Comparison of ENCODE assay signal across 19 cellular contexts in the genomic region with DNA sequence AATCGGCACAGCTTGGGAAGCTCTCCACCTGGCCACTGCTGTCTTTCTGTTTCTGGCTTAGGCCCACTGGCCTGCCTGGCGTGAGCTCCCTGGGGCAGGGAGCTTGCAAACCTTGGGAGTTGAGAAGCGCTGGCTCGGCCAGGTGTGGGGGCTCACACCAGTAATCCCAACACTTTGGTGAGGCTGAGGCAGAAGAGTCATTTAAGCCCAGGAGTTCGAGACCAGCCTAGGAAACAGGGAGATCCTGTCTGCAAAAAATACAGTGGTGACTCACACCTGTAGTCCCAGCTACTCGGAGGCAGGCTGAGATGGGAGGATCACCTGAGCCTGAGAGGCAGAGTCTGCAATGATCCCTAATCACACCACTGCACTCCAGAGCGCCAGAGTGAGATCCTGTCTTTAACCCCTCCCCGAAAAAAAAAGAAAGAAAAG. TPM values are rescaled to one million over a fixed set of nuclear protein-coding genes. Genes with fewer than 3 reads are reported as not detected.
DNase-seq lines count a peak whose midpoint lies in the region; ATAC-seq, FAIRE-seq and TF ChIP-seq lines count a peak whose summit lies in the region.
"Had no signal": no experiment of that assay in that cellular context is flagged by ENCODE, and none has a peak within 500 bp of the region (broad histone marks: within the 10 kb centered on the region; RNA-seq: fewer than 3 reads in every experiment).

No MANE protein-coding gene starts in this region.

- H2BK12ac ChIP-seq in trophoblast cell (ENCODE audit: low read length) (peak overlapping the region; percentile 35), mesenchymal stem cell (ENCODE audit: low read length in 2 of 2) (no peak overlapping the region)

- H3K4ac ChIP-seq in trophoblast cell (ENCODE audit: low read depth, low read length) (peak overlapping the region; percentile 68), mesendoderm (ENCODE audit: low read depth, low read length) (no peak overlapping the region), mesenchymal stem cell (ENCODE audit: low read depth in 1 of 2, low read length in 2 of 2) (no peak overlapping the region)

- H3K4me3 Mint-ChIP-seq in dendritic cell treated with granulocyte-macrophage colony-stimulating factor and Interleukin-4, amounts not matched to agents 40 ng/mL and 50 ng/mL, for 4 days = peak overlapping the region; percentile 45
- H3K4me3 Mint-ChIP-seq: activated CD4-positive, alpha-beta memory T cell treated with anti-CD3 and anti-CD28 coated beads, Interleukin-2, amount 10 ng/mL, durations not matched to agents 7 days and 5 days had no signal

- peak overlapping the region; percentile 88 for H3K27ac Mint-ChIP-seq in dendritic cell treated with granulocyte-macrophage colony-stimulating factor and Interleukin-4, amounts not matched to agents 40 ng/mL and 50 ng/mL, for 4 days
- H3K27ac Mint-ChIP-seq: activated CD4-positive, alpha-beta memory T cell treated with anti-CD3 and anti-CD28 coated beads, Interleukin-2, amount 10 ng/mL, durations not matched to agents 7 days and 5 days had no signal

- H2AFZ ChIP-seq in trophoblast cell (ENCODE audit: insufficient read depth, low read length, poor library complexity) (no peak overlapping the region), mesenchymal stem cell (ENCODE audit: low read depth, low read length) (no peak overlapping the region)

- no peak for ATAC-seq in heart right ventricle
- ATAC-seq in HG03460 (IDR thresholded peaks at IDR 0.05; ENCODE audit: unreplicated experiment) = no peak
- ATAC-seq: left lung; naive thymus-derived CD8-positive, alpha-beta T cell had no signal

- 89 to 90% methylated on average over 8 of the region's 8 CpGs for WGBS in heart right ventricle, 2 donors
- no CpG with 5 or more reads among the region's 8 CpGs for WGBS in trophoblast cell (ENCODE audit: extremely low coverage, insufficient coverage, insufficient read length)
- WGBS in mesendoderm (ENCODE audit: extremely low coverage, insufficient coverage, low lambda C conversion rate) = no CpG with 5 or more reads among the region's 8 CpGs
- 94% methylated on average over 8 of the region's 8 CpGs for WGBS in mesenchymal stem cell

- H3K56ac ChIP-seq in mesendoderm (ENCODE audit: low read length) = no peak overlapping the region

- intact Hi-C loops in heart right ventricle (cut with DNase I) = loop anchor here in 4 of 10 donors (5.0 to 10.0 kb wide), 4 partner anchors 52 to 208 kb away; a partner anchor contains a TSS
- intact Hi-C loops in dendritic cell treated with granulocyte-macrophage colony-stimulating factor and Interleukin-4, amounts not matched to agents 40 ng/mL and 50 ng/mL, for 4 days (cut with micrococcal nuclease) = no loop called here

- peak overlapping the region; percentile 77 for H4K91ac ChIP-seq in trophoblast cell (ENCODE audit: low read depth, low read length)
- no peak overlapping the region for H4K91ac ChIP-seq in mesenchymal stem cell (ENCODE audit: low read length)

- no peak for FAIRE-seq in HTR-8/SVneo (lab: Jason Lieb, UNC)
- FAIRE-seq: G401.6 had no signal

- H2AK5ac ChIP-seq in trophoblast cell (ENCODE audit: low read length) = no peak overlapping the region
- H2AK5ac ChIP-seq in mesendoderm (ENCODE audit: low read length) = no peak overlapping the region
- no peak overlapping the region for H2AK5ac ChIP-seq in mesenchymal stem cell (ENCODE audit: low read length, severe bottlenecking)

- H3K9ac ChIP-seq in trophoblast cell (ENCODE audit: low read length) = no peak overlapping the region
- no peak overlapping the region for H3K9ac ChIP-seq in mesendoderm (ENCODE audit: low read length)
- H3K9ac ChIP-seq in mesenchymal stem cell (ENCODE audit: low read length) = no peak overlapping the region

- H3K79me1 ChIP-seq in trophoblast cell (ENCODE audit: low read length) (peaks cover 41% of the 10 kb centered on the region), mesendoderm (ENCODE audit: low read length) (no peaks in the 10 kb centered on the region), mesenchymal stem cell (replicated peaks; ENCODE audit: low read length, poor library complexity, severe bottlenecking) (peaks cover 46% of the 10 kb centered on the region)

- H3K27ac ChIP-seq in right atrium auricular region (no peak overlapping the region), heart right ventricle (peak overlapping the region in 3 of 10 donors; percentile 15 to 96 (median 40)), trophoblast cell (ENCODE audit: low read depth, low read length) (peak overlapping the region; percentile 81), mesendoderm (ENCODE audit: low read depth, low read length) (no peak overlapping the region), mesenchymal stem cell (ENCODE audit: low read length, poor library complexity, severe bottlenecking) (no peak overlapping the region)
- H3K27ac ChIP-seq: brain microvascular endothelial cell had no signal

- H3K27me3 Mint-ChIP-seq in dendritic cell treated with granulocyte-macrophage colony-stimulating factor and Interleukin-4, amounts not matched to agents 40 ng/mL and 50 ng/mL, for 4 days = peaks cover 5% of the 10 kb centered on the region
- H3K27me3 Mint-ChIP-seq: activated CD4-positive, alpha-beta memory T cell treated with anti-CD3 and anti-CD28 coated beads, Interleukin-2, amount 10 ng/mL, durations not matched to agents 7 days and 5 days; naive thymus-derived CD8-positive, alpha-beta T cell had no signal

- H3K4me3 ChIP-seq in right atrium auricular region (no peak overlapping the region), heart right ventricle (peak overlapping the region in 1 of 10 donors; percentile 95), trophoblast cell (ENCODE audit: low read depth, low read length) (no peak overlapping the region), mesendoderm (ENCODE audit: low read length) (no peak overlapping the region), mesenchymal stem cell (ENCODE audit: insufficient read depth in 1 of 2, low read depth in 1 of 2, low read length in 2 of 2) (no peak overlapping the region)
- H3K4me3 ChIP-seq: tibial nerve had no signal

- DNase-seq in right atrium auricular region (ENCODE audit: low spot score) (peak; percentile 42), heart right ventricle (no peak), trophoblast cell (peak; percentile 74 to 80), HTR-8/SVneo (ENCODE audit: insufficient read length, low spot score) (no peak), mesendoderm (no peak), mesenchymal stem cell (no peak)
- DNase-seq: activated CD4-positive, alpha-beta memory T cell treated with anti-CD3 and anti-CD28 coated beads, Interleukin-2, amount 10 ng/mL, durations not matched to agents 7 days and 5 days; activated naive CD4-positive, alpha-beta T cell treated with Interleukin-2 at 50 U/mL for 16 hours; brain microvascular endothelial cell; HCEC 1CT; naive thymus-derived CD8-positive, alpha-beta T cell; NCI-H774; stimulated activated CD4-positive, alpha-beta T cell treated with anti-CD3 and anti-CD28 coated beads, Interleukin-2, amount 100 ng/mL, for 24 hours; SW 1271 had no signal

- H4K5ac ChIP-seq in mesendoderm (ENCODE audit: low read length) = no peak overlapping the region

- H4K8ac ChIP-seq in trophoblast cell (ENCODE audit: low read depth, low read length) (peak overlapping the region; percentile 36), mesendoderm (ENCODE audit: low read depth, low read length) (no peak overlapping the region), mesenchymal stem cell (ENCODE audit: low read length) (no peak overlapping the region)

- H3K14ac ChIP-seq in trophoblast cell (ENCODE audit: low read length) = peak overlapping the region; percentile 72
- no peak overlapping the region for H3K14ac ChIP-seq in mesenchymal stem cell (ENCODE audit: low read length in 2 of 2)

- H4K12ac ChIP-seq in trophoblast cell (ENCODE audit: low read depth, low read length) = peak overlapping the region; percentile 63

- H3K36me3 ChIP-seq in right atrium auricular region = peaks cover 30% of the 10 kb centered on the region
- H3K36me3 ChIP-seq in heart right ventricle = peaks cover 0 to 32% (median 13%) of the 10 kb centered on the region in 9 donors
- H3K36me3 ChIP-seq in trophoblast cell (ENCODE audit: control insufficient read depth in 1 of 2, insufficient read depth in 2 of 2, low read length in 2 of 2) = peaks cover 23 to 29% of the 10 kb centered on the region in 2 experiments
- H3K36me3 ChIP-seq in mesendoderm (ENCODE audit: control insufficient read depth, insufficient read depth, low read length) = no peaks in the 10 kb centered on the region
- peaks cover 28 to 37% of the 10 kb centered on the region in 2 experiments for H3K36me3 ChIP-seq in mesenchymal stem cell (ENCODE audit: control insufficient read depth in 1 of 2, insufficient read depth in 2 of 2, low read depth in 1 of 2, low read length in 2 of 2)

- H3K4me1 ChIP-seq in right atrium auricular region = peaks cover 0 to 20% of the 10 kb centered on the region in 2 donors
- peaks cover 9 to 66% (median 15%) of the 10 kb centered on the region in 9 donors for H3K4me1 ChIP-seq in heart right ventricle
- H3K4me1 ChIP-seq in trophoblast cell (ENCODE audit: control insufficient read depth in 1 of 2, insufficient read depth in 2 of 2, low read length in 2 of 2) = peaks cover 26 to 32% of the 10 kb centered on the region in 2 experiments
- no peaks in the 10 kb centered on the region for H3K4me1 ChIP-seq in mesendoderm (ENCODE audit: control insufficient read depth, low read depth, low read length)
- H3K4me1 ChIP-seq in mesenchymal stem cell (ENCODE audit: control insufficient read depth, insufficient read depth, low read depth, low read length) = peaks cover 26% of the 10 kb centered on the region

- H3K9me3 Mint-ChIP-seq in dendritic cell treated with granulocyte-macrophage colony-stimulating factor and Interleukin-4, amounts not matched to agents 40 ng/mL and 50 ng/mL, for 4 days = no peaks in the 10 kb centered on the region
- H3K9me3 Mint-ChIP-seq: activated CD4-positive, alpha-beta memory T cell treated with anti-CD3 and anti-CD28 coated beads, Interleukin-2, amount 10 ng/mL, durations not matched to agents 7 days and 5 days; naive thymus-derived CD8-positive, alpha-beta T cell had no signal

- H3K79me2 ChIP-seq in trophoblast cell (ENCODE audit: control insufficient read depth, insufficient read depth, low read length, poor library complexity) (peaks cover 25% of the 10 kb centered on the region), mesendoderm (ENCODE audit: control insufficient read depth, insufficient read depth, low read length) (no peaks in the 10 kb centered on the region)

- H3K27me3 ChIP-seq in right atrium auricular region = no peaks in the 10 kb centered on the region
- H3K27me3 ChIP-seq in heart right ventricle = no peaks in the 10 kb centered on the region
- no peaks in the 10 kb centered on the region for H3K27me3 ChIP-seq in trophoblast cell (ENCODE audit: insufficient read depth, low read length)
- no peaks in the 10 kb centered on the region for H3K27me3 ChIP-seq in mesendoderm (ENCODE audit: insufficient read depth, low read length, poor library complexity)
- no peaks in the 10 kb centered on the region for H3K27me3 ChIP-seq in mesenchymal stem cell (ENCODE audit: control insufficient read depth in 1 of 2, insufficient read depth in 1 of 2, low read length in 2 of 2)
- H3K27me3 ChIP-seq: brain microvascular endothelial cell, left lung, tibial nerve had no signal

- peaks cover 65% of the 10 kb centered on the region for H3K4me1 Mint-ChIP-seq in dendritic cell treated with granulocyte-macrophage colony-stimulating factor and Interleukin-4, amounts not matched to agents 40 ng/mL and 50 ng/mL, for 4 days (ENCODE audit: low read depth)

- H2BK120ac ChIP-seq in trophoblast cell (ENCODE audit: insufficient read depth, low read length, poor library complexity) (peak overlapping the region; percentile 74), mesendoderm (ENCODE audit: low read depth, low read length) (no peak overlapping the region), mesenchymal stem cell (ENCODE audit: low read depth, low read length) (no peak overlapping the region)

- no peak overlapping the region for H3K4me2 ChIP-seq in trophoblast cell (ENCODE audit: low read length)
- H3K4me2 ChIP-seq in mesendoderm (ENCODE audit: low read length) = no peak overlapping the region
- no peak overlapping the region for H3K4me2 ChIP-seq in mesenchymal stem cell (ENCODE audit: low read length, poor library complexity, severe bottlenecking)

- no peak for TF ChIP-seq CTCF in right atrium auricular region (IDR thresholded peaks at IDR 0.05)
- no peak for TF ChIP-seq CTCF in heart right ventricle (IDR thresholded peaks at IDR 0.05)

- peak overlapping the region; percentile 67 for H2BK5ac ChIP-seq in trophoblast cell (ENCODE audit: low read depth, low read length, poor library complexity)
- no peak overlapping the region for H2BK5ac ChIP-seq in mesendoderm (ENCODE audit: low read length)
- no peak overlapping the region for H2BK5ac ChIP-seq in mesenchymal stem cell (ENCODE audit: low read depth, low read length, poor library complexity, severe bottlenecking)

- peaks cover 55% of the 10 kb centered on the region for H3K36me3 Mint-ChIP-seq in dendritic cell treated with granulocyte-macrophage colony-stimulating factor and Interleukin-4, amounts not matched to agents 40 ng/mL and 50 ng/mL, for 4 days (ENCODE audit: low read depth)

- peak overlapping the region; percentile 89 for H3K18ac ChIP-seq in trophoblast cell (ENCODE audit: low read length)
- H3K18ac ChIP-seq in mesendoderm (ENCODE audit: low read length) = no peak overlapping the region
- no peak overlapping the region for H3K18ac ChIP-seq in mesenchymal stem cell (ENCODE audit: low read depth in 1 of 2, low read length in 2 of 2)

- no peaks in the 10 kb centered on the region for H3K9me3 ChIP-seq in right atrium auricular region
- no peaks in the 10 kb centered on the region for H3K9me3 ChIP-seq in heart right ventricle
- no peaks in the 10 kb centered on the region for H3K9me3 ChIP-seq in trophoblast cell (ENCODE audit: insufficient read depth, low read depth, low read length)
- no peaks in the 10 kb centered on the region for H3K9me3 ChIP-seq in mesenchymal stem cell (ENCODE audit: control insufficient read depth, low read length)
- H3K9me3 ChIP-seq: left lung, tibial nerve had no signal

- H2BK15ac ChIP-seq in mesendoderm (replicated peaks; ENCODE audit: low read depth) (no peak overlapping the region), mesenchymal stem cell (ENCODE audit: low read depth, poor library complexity, severe bottlenecking) (no peak overlapping the region)

- no peak overlapping the region for H3K23ac ChIP-seq in trophoblast cell (ENCODE audit: low read length)
- H3K23ac ChIP-seq in mesendoderm (ENCODE audit: low read length) = no peak overlapping the region
- no peak overlapping the region for H3K23ac ChIP-seq in mesenchymal stem cell (ENCODE audit: low read length in 2 of 2)

RNA-seq across cellular contexts. Expression of a gene that starts 4.0 kb away (rescaled TPM):
- 10 to 100 TPM in 1 of 2 donors, 1 to 10 TPM in 1; 9.5 to 14.3 TPM for total RNA-seq in right atrium auricular region
- 10 to 100 TPM in 1 of 10 donors, 1 to 10 TPM in 9; 6.1 to 12.8 (median 7.4) TPM for total RNA-seq in heart right ventricle
- 1 to 10 TPM; 5.0 to 5.1 TPM for polyA plus RNA-seq in heart right ventricle
- polyA plus RNA-seq in trophoblast cell (2013) = 13.5 and 14.6 TPM in 2 replicates
- polyA plus RNA-seq in mesendoderm (2013, experiment 1 of 2) = 1.4 TPM
- polyA plus RNA-seq in mesendoderm (2013, experiment 2 of 2) = 1.5 TPM
- polyA plus RNA-seq in mesenchymal stem cell (2013, experiment 1 of 2) = 4.9 TPM
- 5.2 TPM for polyA plus RNA-seq in mesenchymal stem cell (2013, experiment 2 of 2)

RNA-seq across cellular contexts. Expression of a gene that starts 10.1 kb away (rescaled TPM):
- total RNA-seq in right atrium auricular region = not detected
- total RNA-seq in heart right ventricle = not detected
- polyA plus RNA-seq in heart right ventricle = not detected
- 74.8 and 82.7 TPM in 2 replicates for polyA plus RNA-seq in trophoblast cell (2013)
- 1.7 TPM for polyA plus RNA-seq in mesendoderm (2013, experiment 1 of 2)
- 2.0 TPM for polyA plus RNA-seq in mesendoderm (2013, experiment 2 of 2)
- not detected for polyA plus RNA-seq in mesenchymal stem cell (2013, experiment 1 of 2)
- polyA plus RNA-seq in mesenchymal stem cell (2013, experiment 2 of 2) = not detected
- total RNA-seq: activated CD4-positive, alpha-beta memory T cell treated with anti-CD3 and anti-CD28 coated beads, Interleukin-2, amount 10 ng/mL, durations not matched to agents 7 days and 5 days; naive thymus-derived CD8-positive, alpha-beta T cell; tibial nerve had no signal
- polyA plus RNA-seq: naive thymus-derived CD8-positive, alpha-beta T cell had no signal

RNA-seq across cellular contexts. Expression of a gene that starts 56.1 kb away (rescaled TPM):
- total RNA-seq in right atrium auricular region = 100 to 1,000 TPM; 105 to 194 TPM
- total RNA-seq in heart right ventricle = 10 to 100 TPM; 34.1 to 75.6 (median 43.5) TPM
- polyA plus RNA-seq in heart right ventricle = 100 to 1,000 TPM in 1 of 2 donors, 10 to 100 TPM in 1; 60.3 to 123 TPM
- 50.6 and 52.2 TPM in 2 replicates for polyA plus RNA-seq in trophoblast cell (2013)
- polyA plus RNA-seq in mesendoderm (2013, experiment 1 of 2) = 38.3 TPM
- polyA plus RNA-seq in mesendoderm (2013, experiment 2 of 2) = 40.3 TPM
- 37.1 TPM for polyA plus RNA-seq in mesenchymal stem cell (2013, experiment 1 of 2)
- 38.5 TPM for polyA plus RNA-seq in mesenchymal stem cell (2013, experiment 2 of 2)

RNA-seq across cellular contexts. Expression of a gene that starts 57.0 kb away (rescaled TPM):
- total RNA-seq in right atrium auricular region = under 1 TPM; 0.20 to 0.37 TPM
- under 1 TPM in 5 of 10 donors, not detected in 5; 0.13 to 0.32 (median 0.21) TPM for total RNA-seq in heart right ventricle
- polyA plus RNA-seq in heart right ventricle = under 1 TPM; 0.51 to 0.58 TPM
- polyA plus RNA-seq in trophoblast cell (2013) = 0.22 and 0.27 TPM in 2 replicates
- polyA plus RNA-seq in mesendoderm (2013, experiment 1 of 2) = 0.10 TPM
- 0.08 TPM for polyA plus RNA-seq in mesendoderm (2013, experiment 2 of 2)
- 0.66 TPM for polyA plus RNA-seq in mesenchymal stem cell (2013, experiment 1 of 2)
- polyA plus RNA-seq in mesenchymal stem cell (2013, experiment 2 of 2) = 0.48 TPM

Comparison
In these comparisons a context has a peak if more than half of its experiments do, and no peak if none do; other contexts are left out.
1. DNase-seq: peak in right atrium auricular region (single experiment) and trophoblast cell (2 of 2); none in heart right ventricle (0 of 2), HTR-8/SVneo (single experiment), mesendoderm (single experiment) and mesenchymal stem cell (single experiment).